24 cellular contexts compared by ENCODE assay signal in genomic region chr11:87020336-87020735, GRCh38. TPM values are rescaled to one million over a fixed set of nuclear protein-coding genes. Genes with fewer than 3 reads are reported as not detected.
DNase-seq lines count a peak whose midpoint lies in the region; ATAC-seq and TF ChIP-seq lines count a peak whose summit lies in the region.
"Had no signal": no experiment of that assay in that cellular context is flagged by ENCODE, and none has a peak within 500 bp of the region (broad histone marks: within the 10 kb centered on the region; RNA-seq: fewer than 3 reads in every experiment).

No MANE protein-coding gene starts in this region.

- no peak overlapping the region for H3K14ac ChIP-seq in mesenchymal stem cell (ENCODE audit: low read length in 2 of 2)

- H3K9ac ChIP-seq in mammary epithelial cell (ENCODE audit: insufficient read depth, low read length) = no peak overlapping the region
- no peak overlapping the region for H3K9ac ChIP-seq in adipocyte (ENCODE audit: low read length)
- H3K9ac ChIP-seq in mesenchymal stem cell (ENCODE audit: low read length) = no peak overlapping the region
- no peak overlapping the region for H3K9ac ChIP-seq in subcutaneous abdominal adipose tissue (ENCODE audit: low read length in 5 of 5)

- peaks cover 12% of the 10 kb centered on the region for H3K4me1 ChIP-seq in mammary epithelial cell (ENCODE audit: insufficient read depth, low read length)
- H3K4me1 ChIP-seq in adipocyte (ENCODE audit: control insufficient read depth, insufficient read depth, low read length) = peaks cover 6% of the 10 kb centered on the region
- H3K4me1 ChIP-seq in mesenchymal stem cell (ENCODE audit: control insufficient read depth, insufficient read depth, low read depth, low read length) = no peaks in the 10 kb centered on the region
- H3K4me1 ChIP-seq in subcutaneous abdominal adipose tissue (ENCODE audit: control insufficient read depth in 5 of 5, insufficient read depth in 5 of 5, low read length in 5 of 5) = peaks cover 3 to 16% (median 14%) of the 10 kb centered on the region in 5 donors

- H3K4me2 ChIP-seq in mammary epithelial cell (ENCODE audit: insufficient read depth, low read depth, low read length) = no peak overlapping the region
- H3K4me2 ChIP-seq in mesenchymal stem cell (ENCODE audit: low read length, poor library complexity, severe bottlenecking) = no peak overlapping the region

- no peaks in the 10 kb centered on the region for H3K79me2 ChIP-seq in mammary epithelial cell (ENCODE audit: insufficient read depth, low read length)

- intact Hi-C loops in mammary epithelial cell (cut with micrococcal nuclease) = no loop called here
- intact Hi-C loops in MCF 10A (cut with micrococcal nuclease) = no loop called here

- dilution Hi-C loops in mammary epithelial cell (cut with HindIII; ENCODE audit: low sequenced_read_pairs) = no loop called here

- H4K8ac ChIP-seq in mesenchymal stem cell (ENCODE audit: low read length) = peak overlapping the region; percentile 71

- H3K27me3 ChIP-seq in mammary epithelial cell (ENCODE audit: insufficient read depth, low read length) = no peaks in the 10 kb centered on the region
- H3K27me3 ChIP-seq in adipocyte (replicated peaks; ENCODE audit: control insufficient read depth, insufficient read depth, low read length) = no peaks in the 10 kb centered on the region
- no peaks in the 10 kb centered on the region for H3K27me3 ChIP-seq in mesenchymal stem cell (ENCODE audit: control insufficient read depth in 1 of 2, insufficient read depth in 1 of 2, low read length in 2 of 2)
- no peaks in the 10 kb centered on the region for H3K27me3 ChIP-seq in subcutaneous abdominal adipose tissue (ENCODE audit: control insufficient read depth in 5 of 5, insufficient read depth in 4 of 5, low read length in 5 of 5)
- H3K27me3 ChIP-seq: MG63 had no signal

- no peak overlapping the region for H2BK120ac ChIP-seq in mesenchymal stem cell (ENCODE audit: low read depth, low read length)

- no peak overlapping the region for H3K27ac Mint-ChIP-seq in MCF 10A (ENCODE audit: low read depth, unreplicated experiment)
- H3K27ac Mint-ChIP-seq in activated CD8-positive, alpha-beta T cell treated with anti-CD3 and anti-CD28 coated beads, Interleukin-2, amount 10 ng/mL, durations not matched to agents 7 days and 5 days = no peak overlapping the region
- H3K27ac Mint-ChIP-seq: CD8-positive, alpha-beta T cell; IgD-negative memory B cell had no signal

- peak overlapping the region in 1 of 2 experiments; percentile 58 for H3K18ac ChIP-seq in mesenchymal stem cell (ENCODE audit: low read depth in 1 of 2, low read length in 2 of 2)

- H3K27me3 Mint-ChIP-seq in MCF 10A (ENCODE audit: insufficient read depth, unreplicated experiment) = no peaks in the 10 kb centered on the region
- peaks cover 5% of the 10 kb centered on the region for H3K27me3 Mint-ChIP-seq in activated CD8-positive, alpha-beta T cell treated with anti-CD3 and anti-CD28 coated beads, Interleukin-2, amount 10 ng/mL, durations not matched to agents 7 days and 5 days (ENCODE audit: low read depth)

- H2BK5ac ChIP-seq in mesenchymal stem cell (ENCODE audit: low read depth, low read length, poor library complexity, severe bottlenecking) = no peak overlapping the region

- no peak overlapping the region for H3K4ac ChIP-seq in mesenchymal stem cell (ENCODE audit: low read depth in 1 of 2, low read length in 2 of 2)

- no peak overlapping the region for H3K27ac ChIP-seq in mammary epithelial cell (ENCODE audit: insufficient read depth, low read depth, low read length)
- no peak overlapping the region for H3K27ac ChIP-seq in mesenchymal stem cell (ENCODE audit: low read length, poor library complexity, severe bottlenecking)
- H3K27ac ChIP-seq in subcutaneous abdominal adipose tissue (ENCODE audit: low read depth, low read length) = peak overlapping the region; percentile 50

- CTCF ChIA-PET in mammary epithelial cell (lab: Charles Lee; ENCODE audit: low non-redundant PET) = interaction anchor here (0.6 kb wide), 1 partner anchor 555 kb away, joined by 5 read pairs; no protein-coding TSS in a partner anchor
- CTCF ChIA-PET in MCF 10A (lab: Yijun Ruan, JAX) = interaction anchor here (0.7 kb wide), 1 partner anchor 15 kb away, joined by 3 read pairs; no protein-coding TSS in a partner anchor
- CTCF ChIA-PET in activated CD8-positive, alpha-beta T cell treated with anti-CD3 and anti-CD28 coated beads, Interleukin-2, amount 10 ng/mL, durations not matched to agents 7 days and 5 days (lab: Charles Lee) = interaction anchor here (0.8 kb wide), 1 partner anchor 12 kb away, joined by 3 read pairs; no protein-coding TSS in a partner anchor

- H3K4me3 ChIP-seq in mammary epithelial cell (replicated peaks in 1 of 3; ENCODE audit: insufficient read depth in 1 of 3, low read depth in 2 of 3, low read length in 3 of 3) = no peak overlapping the region
- H3K4me3 ChIP-seq in adipocyte (ENCODE audit: low read length) = no peak overlapping the region
- H3K4me3 ChIP-seq in mesenchymal stem cell (ENCODE audit: insufficient read depth in 1 of 2, low read depth in 1 of 2, low read length in 2 of 2) = no peak overlapping the region
- H3K4me3 ChIP-seq in subcutaneous abdominal adipose tissue (ENCODE audit: low read depth in 1 of 5, low read length in 5 of 5) = no peak overlapping the region
- H3K4me3 ChIP-seq: MG63 had no signal

- peaks cover 2% of the 10 kb centered on the region for H3K9me3 Mint-ChIP-seq in MCF 10A (ENCODE audit: unreplicated experiment)
- no peaks in the 10 kb centered on the region for H3K9me3 Mint-ChIP-seq in activated CD8-positive, alpha-beta T cell treated with anti-CD3 and anti-CD28 coated beads, Interleukin-2, amount 10 ng/mL, durations not matched to agents 7 days and 5 days (ENCODE audit: insufficient read depth)
- H3K9me3 Mint-ChIP-seq: CD8-positive, alpha-beta T cell; IgD-negative memory B cell had no signal

- DNase-seq in mammary epithelial cell (no peak), MCF 10A (ENCODE audit: unreplicated experiment) (no peak), adipocyte (ENCODE audit: low read depth) (peak; percentile 21), mesenchymal stem cell (no peak), NCI-H226 (no peak)
- no peak for DNase-seq in activated CD8-positive, alpha-beta T cell treated with anti-CD3 and anti-CD28 coated beads, Interleukin-2, amount 10 ng/mL, durations not matched to agents 7 days and 5 days
- DNase-seq: AML-193; C1 segment of cervical spinal cord; CD8-positive, alpha-beta T cell; DND-41; GOT3; Karpas-422; MG63; NCI-H1048; NCI-H1417 treated with DMSO at 0.1 percent for 48 hours; NCI-H187; NCI-H2227 treated with DMSO at 0.1 percent for 48 hours; NCI-H524; NCI-H82; SIG-M5 had no signal

- H3K36me3 ChIP-seq in mammary epithelial cell (ENCODE audit: insufficient read depth, low read length) = no peaks in the 10 kb centered on the region
- H3K36me3 ChIP-seq in adipocyte (ENCODE audit: control insufficient read depth, insufficient read depth, low read length, severe bottlenecking) = no peaks in the 10 kb centered on the region
- H3K36me3 ChIP-seq in mesenchymal stem cell (ENCODE audit: control insufficient read depth in 1 of 2, insufficient read depth in 2 of 2, low read depth in 1 of 2, low read length in 2 of 2) = no peaks in the 10 kb centered on the region
- no peaks in the 10 kb centered on the region for H3K36me3 ChIP-seq in subcutaneous abdominal adipose tissue (ENCODE audit: control insufficient read depth in 5 of 5, insufficient read depth in 5 of 5, low read length in 5 of 5)
- H3K36me3 ChIP-seq: MG63 had no signal

- WGBS in mammary epithelial cell (ENCODE audit: low coverage, missing lambda C conversion rate) = 100% methylated on average over 1 of the region's 1 CpG
- no CpG with 5 or more reads among the region's 1 CpG for WGBS in mesenchymal stem cell

- H3K36me3 Mint-ChIP-seq in MCF 10A (ENCODE audit: insufficient read depth, unreplicated experiment) = no peaks in the 10 kb centered on the region
- H3K36me3 Mint-ChIP-seq in activated CD8-positive, alpha-beta T cell treated with anti-CD3 and anti-CD28 coated beads, Interleukin-2, amount 10 ng/mL, durations not matched to agents 7 days and 5 days (ENCODE audit: low read depth) = no peaks in the 10 kb centered on the region
- H3K36me3 Mint-ChIP-seq: CD8-positive, alpha-beta T cell had no signal

- H2BK15ac ChIP-seq in mesenchymal stem cell (ENCODE audit: low read depth, poor library complexity, severe bottlenecking) = no peak overlapping the region

- no peak overlapping the region for H3K23ac ChIP-seq in mesenchymal stem cell (ENCODE audit: low read length in 2 of 2)

- H3K9me3 ChIP-seq in mammary epithelial cell (replicated peaks; ENCODE audit: insufficient read depth, low read length) (no peaks in the 10 kb centered on the region), adipocyte (ENCODE audit: control insufficient read depth, low read length) (no peaks in the 10 kb centered on the region), mesenchymal stem cell (ENCODE audit: control insufficient read depth, low read length) (peaks cover 1% of the 10 kb centered on the region), subcutaneous abdominal adipose tissue (ENCODE audit: control insufficient read depth in 5 of 5, low read length in 5 of 5) (no peaks in the 10 kb centered on the region)
- H3K9me3 ChIP-seq: MG63 had no signal

- no TSS peak for BruUV-seq in mammary epithelial cell (replicated peaks; lab: Mats Ljungman, UMichigan)
- BruUV-seq in MCF 10A (replicated peaks; lab: Mats Ljungman, UMichigan) = no TSS peak

- no peak overlapping the region for H2BK12ac ChIP-seq in mesenchymal stem cell (ENCODE audit: low read length in 2 of 2)

- no peak for ATAC-seq in GM18519 (IDR thresholded peaks at IDR 0.05; ENCODE audit: low FRiP score, unreplicated experiment)
- ATAC-seq in activated CD8-positive, alpha-beta T cell treated with anti-CD3 and anti-CD28 coated beads, Interleukin-2, amount 10 ng/mL, durations not matched to agents 7 days and 5 days = no peak
- ATAC-seq: CD8-positive, alpha-beta T cell; Panc1 had no signal

- TF ChIP-seq CTCF in mammary epithelial cell (conservative IDR thresholded peaks at IDR 0.05 in 1 of 2, IDR thresholded peaks at IDR 0.05 in 1 of 2; ENCODE audit: extremely low read depth in 1 of 2, insufficient read depth in 1 of 2, low read depth in 1 of 2, low read length in 2 of 2) (no peak), MCF 10A (IDR thresholded peaks at IDR 0.05; ENCODE audit: unreplicated experiment) (no peak)

- no peak overlapping the region for H3K4me3 Mint-ChIP-seq in MCF 10A (ENCODE audit: unreplicated experiment)
- H3K4me3 Mint-ChIP-seq in activated CD8-positive, alpha-beta T cell treated with anti-CD3 and anti-CD28 coated beads, Interleukin-2, amount 10 ng/mL, durations not matched to agents 7 days and 5 days = no peak overlapping the region
- H3K4me3 Mint-ChIP-seq: CD8-positive, alpha-beta T cell; IgD-negative memory B cell had no signal

- in situ Hi-C loops in mammary epithelial cell (cut with MboI; ENCODE audit: low sequenced_read_pairs in 2 of 2) = no loop called here

- no peak overlapping the region for H4K91ac ChIP-seq in mesenchymal stem cell (ENCODE audit: low read length)

- no peak overlapping the region for H2AK5ac ChIP-seq in mesenchymal stem cell (ENCODE audit: low read length, severe bottlenecking)

- H2AFZ ChIP-seq in mammary epithelial cell (ENCODE audit: low read depth, low read length) (peak overlapping the region; percentile 51), mesenchymal stem cell (ENCODE audit: low read depth, low read length) (no peak overlapping the region)

- no peaks in the 10 kb centered on the region for H4K20me1 ChIP-seq in mammary epithelial cell (ENCODE audit: insufficient read depth, low read length)

- H3K4me1 Mint-ChIP-seq in MCF 10A (ENCODE audit: insufficient read depth, unreplicated experiment) = peaks cover 6% of the 10 kb centered on the region
- no peaks in the 10 kb centered on the region for H3K4me1 Mint-ChIP-seq in activated CD8-positive, alpha-beta T cell treated with anti-CD3 and anti-CD28 coated beads, Interleukin-2, amount 10 ng/mL, durations not matched to agents 7 days and 5 days (ENCODE audit: low read depth)
- H3K4me1 Mint-ChIP-seq: IgD-negative memory B cell had no signal

- POLR2A ChIA-PET in MCF 10A (lab: Yijun Ruan, JAX) = interaction anchor here (1.1 to 1.6 kb wide), 2 partner anchors 17 to 19 kb away, joined by 4 read pairs; partner anchors contain the start of gene TMEM135
- POLR2A ChIA-PET in activated CD8-positive, alpha-beta T cell treated with anti-CD3 and anti-CD28 coated beads, Interleukin-2, amount 10 ng/mL, durations not matched to agents 7 days and 5 days (lab: Charles Lee) = no interaction called here

- no peaks in the 10 kb centered on the region for H3K79me1 ChIP-seq in mesenchymal stem cell (replicated peaks; ENCODE audit: low read length, poor library complexity, severe bottlenecking)

RNA-seq across cellular contexts. Expression of gene TMEM135, which starts 17.4 kb away (rescaled TPM):
- total RNA-seq in mammary epithelial cell = 10 to 100 TPM; 30.8 to 37.3 TPM
- polyA plus RNA-seq in mammary epithelial cell = 24.4 TPM
- polyA minus RNA-seq in mammary epithelial cell = 47.2 TPM
- 10.7 and 17.4 TPM in 2 replicates for total RNA-seq in MCF 10A (2022)
- 27.5 TPM for polyA plus RNA-seq in mesenchymal stem cell (2013, experiment 1 of 2)
- 31.6 TPM for polyA plus RNA-seq in mesenchymal stem cell (2013, experiment 2 of 2)
- total RNA-seq in activated CD8-positive, alpha-beta T cell treated with anti-CD3 and anti-CD28 coated beads, Interleukin-2, amount 10 ng/mL, durations not matched to agents 7 days and 5 days = 10 to 100 TPM; 37.2 to 39.8 TPM
